29 cellular contexts compared by ENCODE assay signal in the genomic region with DNA sequence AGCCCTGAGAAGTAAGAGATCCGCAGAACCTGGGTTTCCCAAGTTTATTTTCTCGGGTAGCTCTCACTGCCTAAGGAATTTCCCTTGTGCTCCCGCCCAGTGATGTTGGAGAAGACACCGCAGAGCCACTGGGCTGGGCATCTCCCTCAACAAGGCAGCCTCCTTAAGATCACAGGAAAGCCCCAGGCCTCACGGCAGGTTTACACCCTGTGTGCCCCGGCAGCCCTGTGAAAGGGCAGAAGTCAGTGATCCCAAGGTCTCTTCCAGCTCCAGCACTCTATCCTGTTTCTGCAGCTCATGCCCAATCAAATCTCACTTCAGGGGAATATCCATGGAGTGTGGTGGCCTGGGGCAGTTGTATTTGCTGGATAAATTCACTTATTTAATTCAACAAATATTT.
"Had no signal": no experiment of that assay in that cellular context is flagged by ENCODE, and none has a peak within 500 bp of the region (broad histone marks: within the 10 kb centered on the region; RNA-seq: fewer than 3 reads in every experiment).

No MANE protein-coding gene starts in this region.

- H3K4me2 ChIP-seq: KMS-11 had no signal

- DNase-seq: activated CD4-positive, alpha-beta T cell treated with anti-CD3 and anti-CD28 coated beads for 36 hours; activated CD4-positive, alpha-beta T cell treated with anti-CD3 and anti-CD28 coated beads, Interleukin-2, amount 10 ng/mL, durations not matched to agents 7 days and 5 days; activated CD4-positive, alpha-beta T cell treated with anti-CD3 and anti-CD28 coated beads, Interleukin-2, amount 50 U/mL, for 48 hours; activated CD8-positive, alpha-beta T cell treated with anti-CD3 and anti-CD28 coated beads, Interleukin-2, amount 10 ng/mL, durations not matched to agents 7 days and 5 days; activated gamma-delta T cell; activated naive CD4-positive, alpha-beta T cell treated with anti-CD3 and anti-CD28 coated beads for 36 hours; activated T-cell treated with anti-CD3 and anti-CD28 coated beads, Interleukin-2, amount 50 U/mL, for 24 hours; adrenal gland; caudate nucleus; MM.1S; MV-4-11; NCI-H1092; NCI-H146; NCI-H187; NCI-H2029 treated with DMSO at 0.1 percent for 48 hours; NCI-H2107; NCI-H2171; NCI-H510A; NCI-H526; NCI-H748 treated with DMSO at 0.1 percent for 48 hours; NK-92 treated with Interleukin-12 subunit alpha and Interleukin-12 subunit beta, amount 100 ng/mL, for 24 hours; PC-3; SHP77; SJCRH30 had no signal

- H3K4me1 ChIP-seq: adrenal gland had no signal

- H3K4me3 ChIP-seq: adrenal gland, SJCRH30, SK-N-MC had no signal

- ATAC-seq: activated CD4-positive, alpha-beta T cell treated with anti-CD3 and anti-CD28 coated beads for 36 hours; activated CD4-positive, CD25-positive, alpha-beta regulatory T cell treated with anti-CD3 and anti-CD28 coated beads, Interleukin-2, amount 50 U/mL, for 24 hours; activated CD8-positive, alpha-beta T cell treated with anti-CD3 and anti-CD28 coated beads, Interleukin-2, amount 10 ng/mL, durations not matched to agents 7 days and 5 days; activated naive CD4-positive, alpha-beta T cell treated with anti-CD3 and anti-CD28 coated beads, Interleukin-2, amount 50 U/mL, for 72 hours; PC-3 had no signal

- H3K9me3 ChIP-seq: adrenal gland, SJCRH30 had no signal

- H3K9ac ChIP-seq: KMS-11 had no signal

- H3K27ac ChIP-seq: adrenal gland, KMS-11, SJCRH30, SK-N-MC had no signal

- H3K36me3 ChIP-seq: adrenal gland, SJCRH30 had no signal

- FAIRE-seq: bronchial epithelial cell had no signal

- H3K27me3 ChIP-seq: adrenal gland had no signal
